28 cellular contexts compared by ENCODE assay signal in the genomic region with DNA sequence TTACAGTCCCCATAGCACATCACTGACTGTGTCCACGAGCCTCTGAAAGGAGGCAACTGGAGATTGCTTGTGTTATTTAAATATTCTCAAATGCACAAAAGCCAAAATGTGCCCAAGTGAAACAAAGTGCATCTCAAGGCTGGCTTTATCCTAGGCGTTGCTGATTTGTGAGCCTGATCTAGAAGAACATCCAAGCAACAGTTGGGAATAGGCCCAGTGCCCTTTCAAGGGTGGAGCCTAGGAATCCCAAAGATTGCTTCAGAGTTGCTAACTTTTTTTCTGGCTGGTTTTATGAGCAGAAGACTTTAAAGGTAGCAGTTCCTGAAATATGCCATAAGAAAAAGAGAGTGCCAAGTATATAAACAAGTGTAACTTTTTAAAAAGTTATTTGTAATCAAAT.
"Had no signal": no experiment of that assay in that cellular context is flagged by ENCODE, and none has a peak within 500 bp of the region (broad histone marks: within the 10 kb centered on the region; RNA-seq: fewer than 3 reads in every experiment).

No MANE protein-coding gene starts in this region.

- H3K4me1 ChIP-seq: left lung, lower lobe of right lung, pancreas, upper lobe of left lung had no signal

- DNase-seq: hypothalamus; immature natural killer cell; kidney; left colon; left lung; lower lobe of right lung; mammary epithelial cell; mesenchymal stem cell; naive thymus-derived CD8-positive, alpha-beta T cell; nucleus accumbens; pancreas; posterior cingulate gyrus; retina; right cardiac atrium; stimulated activated CD4-positive, alpha-beta T cell treated with anti-CD3 and anti-CD28 coated beads, Interleukin-12 subunit alpha, Interleukin-12 subunit beta, amount 100 ng/mL, for 4 hours; stimulated activated CD4-positive, alpha-beta T cell treated with anti-CD3 and anti-CD28 coated beads, Interleukin-15, amount 100 ng/mL, for 24 hours; stimulated activated CD4-positive, alpha-beta T cell treated with anti-CD3 and anti-CD28 coated beads, Interleukin-2, amount 100 ng/mL, for 24 hours; stimulated activated CD4-positive, alpha-beta T cell treated with anti-CD3 and anti-CD28 coated beads, Interleukin-4, amount 100 ng/mL, for 1 hour; stimulated activated naive CD4-positive, alpha-beta T cell treated with Interleukin-2 at 50 U/mL for 16 hours; stimulated activated naive CD8-positive, alpha-beta T cell treated with anti-CD3 and anti-CD28 coated beads, Interleukin-15, amount 100 ng/mL, for 72 hours; substantia nigra; transverse colon; upper lobe of left lung had no signal

- H3K27me3 Mint-ChIP-seq: stimulated activated naive CD8-positive, alpha-beta T cell treated with anti-CD3 and anti-CD28 coated beads, Interleukin-15, amount 100 ng/mL, for 72 hours had no signal

- H3K9me3 Mint-ChIP-seq: immature natural killer cell; naive thymus-derived CD8-positive, alpha-beta T cell; nephron; neural crest cell; stimulated activated naive CD8-positive, alpha-beta T cell treated with anti-CD3 and anti-CD28 coated beads, Interleukin-15, amount 100 ng/mL, for 72 hours had no signal

- H3K4me3 ChIP-seq: left lung, lower lobe of right lung, pancreas, prostate gland, skin epidermis, transverse colon, upper lobe of left lung had no signal

- H3K27me3 ChIP-seq: left lung, pancreas, transverse colon, upper lobe of left lung had no signal

- H3K36me3 ChIP-seq: left lung, lower lobe of right lung, pancreas, prostate gland, transverse colon, upper lobe of left lung had no signal

- H3K4me3 Mint-ChIP-seq: immature natural killer cell; naive thymus-derived CD8-positive, alpha-beta T cell; nephron; neural crest cell; stimulated activated naive CD8-positive, alpha-beta T cell treated with anti-CD3 and anti-CD28 coated beads, Interleukin-15, amount 100 ng/mL, for 72 hours had no signal

- ATAC-seq: left colon; left lung; lower lobe of right lung; naive thymus-derived CD8-positive, alpha-beta T cell; pancreas; right cardiac atrium; sciatic nerve; stimulated activated naive CD8-positive, alpha-beta T cell treated with anti-CD3 and anti-CD28 coated beads, Interleukin-15, amount 100 ng/mL, for 72 hours had no signal

- H3K9me3 ChIP-seq: left lung, lower lobe of right lung, pancreas, prostate gland, transverse colon, upper lobe of left lung had no signal

- H3K36me3 Mint-ChIP-seq: immature natural killer cell; naive thymus-derived CD8-positive, alpha-beta T cell had no signal

- H3K27ac ChIP-seq: left lung, lower lobe of right lung, pancreas, prostate gland, skin epidermis, transverse colon, upper lobe of left lung had no signal
